In genomic region chr16:89363621-89364393, GRCh38 we compare ENCODE assay signal across 8 cellular contexts.
DNase-seq lines count a peak whose midpoint lies in the region; ATAC-seq and TF ChIP-seq lines count a peak whose summit lies in the region.

No MANE protein-coding gene starts in this region.

- H4K20me1 ChIP-seq in Karpas-422 (ENCODE audit: insufficient read depth, low read depth, low read length), result peaks cover 52% of the 10 kb centered on the region

- H3K4me2 ChIP-seq in Karpas-422 (ENCODE audit: low read depth, low read length, poor library complexity, severe bottlenecking), result no peak overlapping the region

- intact Hi-C loops in mucosa of descending colon (cut with DNase I, micrococcal nuclease), result no loop called here

- TF ChIP-seq CTCF in HEK293 (tag by site-specific recombination; IDR thresholded peaks at IDR 0.05), result no peak
- no peak for TF ChIP-seq CTCF in mucosa of descending colon (IDR thresholded peaks at IDR 0.05)

- DNase-seq in T-helper 1 cell (peak in 3 of 5 donors; percentile 29 to 55 (median 30)), mucosa of descending colon (peak in 1 of 3 donors; percentile 36), NCI-H82 (lab: John Stamatoyannopoulos, UW) (no peak), Karpas-422 (no peak)
- DNase-seq in central memory CD4-positive, alpha-beta T cell, result peak; percentile 28

- CTCF ChIA-PET in HEK293 (lab: Yijun Ruan, JAX), result interaction anchor here (0.7 kb wide), 1 partner anchor 125 kb away, joined by 4 read pairs; no protein-coding TSS in a partner anchor

- H2AFZ ChIP-seq in Karpas-422 (ENCODE audit: low read length), result no peak overlapping the region

- H3K9me3 ChIP-seq in HEK293 (ENCODE audit: control insufficient read depth, insufficient read depth, low read depth, low read length) (no peaks in the 10 kb centered on the region), mucosa of descending colon (no peaks in the 10 kb centered on the region), Karpas-422 (ENCODE audit: low read length) (no peaks in the 10 kb centered on the region)

- H3K79me2 ChIP-seq in Karpas-422 (ENCODE audit: low read length), result peaks cover 87% of the 10 kb centered on the region

- ATAC-seq in mucosa of descending colon (peak; percentile 80), HG02798 (IDR thresholded peaks at IDR 0.05; ENCODE audit: poor library complexity, unreplicated experiment) (no peak), HG03135 (IDR thresholded peaks at IDR 0.05; ENCODE audit: unreplicated experiment) (no peak)

- H3K27ac ChIP-seq in HEK293 (ENCODE audit: extremely low read depth, low read depth, low read length) (no peak overlapping the region), Karpas-422 (ENCODE audit: low read length) (no peak overlapping the region)

- H3K9ac ChIP-seq in Karpas-422 (ENCODE audit: low read length), result no peak overlapping the region

- no peaks in the 10 kb centered on the region for H3K9me2 ChIP-seq in Karpas-422 (replicated peaks; ENCODE audit: insufficient read depth, low read length)

- H3K4me1 ChIP-seq in HEK293 (ENCODE audit: control insufficient read depth, insufficient read depth, low read length) (peaks cover 43% of the 10 kb centered on the region), mucosa of descending colon (ENCODE audit: low read depth) (peaks cover 32% of the 10 kb centered on the region), Karpas-422 (ENCODE audit: low read length) (peaks cover 10% of the 10 kb centered on the region)

- H3K36me3 ChIP-seq in HEK293 (ENCODE audit: control insufficient read depth in 2 of 2, insufficient read depth in 1 of 2, low read length in 2 of 2) (peaks cover 0 to 2% of the 10 kb centered on the region in 2 experiments; a peak in 1 of 3 replicates), mucosa of descending colon (ENCODE audit: low read depth) (no peaks in the 10 kb centered on the region), Karpas-422 (ENCODE audit: insufficient read depth, low read length) (no peaks in the 10 kb centered on the region)

- POLR2A ChIA-PET in HEK293 (lab: Yijun Ruan, JAX), result no interaction called here

- H3K27me3 ChIP-seq in Karpas-422 (ENCODE audit: low read length), result no peaks in the 10 kb centered on the region

- H3K4me3 ChIP-seq in HEK293 (ENCODE audit: low read depth, low read length), result no peak overlapping the region
- H3K4me3 ChIP-seq in mucosa of descending colon, result no peak overlapping the region
- no peak overlapping the region for H3K4me3 ChIP-seq in Karpas-422 (ENCODE audit: low read length)

TF ChIP-seq in HEK293, 187 proteins besides CTCF, POLR2A, EP300 and RAD21 (continues in another document):
- TF ChIP-seq ZSCAN30 (tag by site-specific recombination; IDR thresholded peaks at IDR 0.05) (no peak), ZNF280D (tag by site-specific recombination; IDR thresholded peaks at IDR 0.05) (no peak), ZNF623 (tag by site-specific recombination; IDR thresholded peaks at IDR 0.05) (no peak), ZSCAN5A (tag by site-specific recombination; IDR thresholded peaks at IDR 0.05) (no peak), KLF8 (tag by site-specific recombination; IDR thresholded peaks at IDR 0.05) (no peak), ZNF701 (tag by site-specific recombination; IDR thresholded peaks at IDR 0.05) (no peak), ZBTB49 (tag by site-specific recombination; IDR thresholded peaks at IDR 0.05; ENCODE audit: low read depth) (no peak), PATZ1 (tag by site-specific recombination; IDR thresholded peaks at IDR 0.05) (0 out of 2 replicates have a peak, but pooled peaks have one; percentile 41), ZNF26 (tag by site-specific recombination; IDR thresholded peaks at IDR 0.05) (no peak), TRIM28 (IDR thresholded peaks at IDR 0.05; ENCODE audit: borderline replicate concordance, low read length) (0 out of 2 replicates have a peak, but pooled peaks have one; percentile 23), ZNF221 (tag by site-specific recombination; IDR thresholded peaks at IDR 0.05; ENCODE audit: borderline replicate concordance) (no peak)

Comparison
In these comparisons a context has a peak if more than half of its experiments do, and no peak if none do; other contexts are left out.
1. DNase-seq: peak in T-helper 1 cell (3 of 5) and central memory CD4-positive, alpha-beta T cell (single experiment); none in NCI-H82 (single experiment) and Karpas-422 (single experiment).